11 cellular contexts compared by ENCODE assay signal in the genomic region with DNA sequence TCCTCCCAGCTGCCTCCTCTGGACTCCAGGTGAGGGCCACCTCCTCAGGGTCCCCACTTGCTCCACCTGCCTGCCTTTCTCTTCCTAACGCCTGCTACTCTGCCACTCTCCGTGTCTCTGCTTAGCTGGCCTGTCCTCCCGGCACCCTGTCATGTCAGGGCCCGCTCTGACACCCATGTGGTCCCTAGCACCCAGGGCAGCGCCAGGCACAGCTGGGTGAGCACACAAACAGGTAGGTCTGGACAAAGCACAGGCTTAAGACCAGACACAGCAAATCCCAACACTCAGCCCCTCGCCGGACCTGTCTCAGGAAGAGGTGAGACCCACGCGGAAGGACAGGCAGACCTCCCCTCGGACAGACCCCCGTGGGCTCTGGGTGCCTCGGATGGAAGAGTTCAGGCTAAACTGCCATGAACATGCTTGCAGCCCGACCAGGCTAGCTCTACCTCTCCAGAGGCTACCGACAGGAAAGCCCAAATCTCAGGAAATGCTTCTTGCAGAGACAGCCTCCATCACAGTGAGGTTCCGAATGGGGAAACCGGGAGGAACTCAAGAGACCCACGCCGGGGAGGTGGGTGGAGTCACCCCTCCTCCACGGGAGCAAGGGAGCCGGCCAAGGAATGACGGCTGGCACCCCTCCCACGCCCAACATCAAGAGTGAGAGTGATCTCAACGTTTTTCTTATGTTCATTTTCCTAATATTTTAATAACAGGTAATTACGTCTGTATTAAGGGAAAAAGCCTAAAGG. TPM values are rescaled to one million over a fixed set of nuclear protein-coding genes. Genes with fewer than 3 reads are reported as not detected.
DNase-seq lines count a peak whose midpoint lies in the region; ATAC-seq and TF ChIP-seq lines count a peak whose summit lies in the region.
"Had no signal": no experiment of that assay in that cellular context is flagged by ENCODE, and none has a peak within 500 bp of the region (broad histone marks: within the 10 kb centered on the region; RNA-seq: fewer than 3 reads in every experiment).

No MANE protein-coding gene starts in this region.

- peaks cover 75% of the 10 kb centered on the region for H3K4me1 Mint-ChIP-seq in Calu3 (ENCODE audit: low read depth, unreplicated experiment)

- H3K36me3 Mint-ChIP-seq in Calu3 (ENCODE audit: insufficient read depth, unreplicated experiment): peaks cover 51% of the 10 kb centered on the region

- H3K9me3 ChIP-seq in breast epithelium: no peaks in the 10 kb centered on the region
- H3K9me3 ChIP-seq in right cardiac atrium (ENCODE audit: control insufficient read depth, low read length): no peaks in the 10 kb centered on the region

- ATAC-seq in right cardiac atrium: peak; percentile 17 to 22
- ATAC-seq in sciatic nerve: peak; percentile 27
- no peak for ATAC-seq in HG02642 (IDR thresholded peaks at IDR 0.05; ENCODE audit: poor library complexity, unreplicated experiment)

- no peaks in the 10 kb centered on the region for H3K9me3 Mint-ChIP-seq in Calu3 (ENCODE audit: low read depth, unreplicated experiment)

- TF ChIP-seq POLR2A in breast epithelium (IDR thresholded peaks at IDR 0.05): no peak

- H3K4me1 ChIP-seq in breast epithelium: peaks cover 5 to 42% of the 10 kb centered on the region in 2 donors
- H3K4me1 ChIP-seq in right cardiac atrium (ENCODE audit: control insufficient read depth, insufficient read depth, low read length): peaks cover 26% of the 10 kb centered on the region

- no peak for DNase-seq in Calu3
- DNase-seq in breast epithelium (ENCODE audit: low spot score in 2 of 2): peak in 1 of 2 donors; percentile 42
- DNase-seq in right cardiac atrium: peak; percentile 61 to 89 (median 86)
- DNase-seq in sciatic nerve (ENCODE audit: low spot score): no peak
- no peak for DNase-seq in cerebellar nuclear complex (lab: John Stamatoyannopoulos, UW)
- no peak for DNase-seq in SKM-1 (lab: John Stamatoyannopoulos, UW; ENCODE audit: unreplicated experiment)
- DNase-seq in stimulated activated CD4-positive, alpha-beta T cell treated with anti-CD3 and anti-CD28 coated beads, Interleukin-15, amount 100 ng/mL, for 24 hours: no peak
- DNase-seq: activated CD4-positive, alpha-beta T cell treated with anti-CD3 and anti-CD28 coated beads, Interleukin-2, amount 50 U/mL, for 4 hours; NCI-H2081 had no signal

- 22% methylated on average over 24 of the region's 24 CpGs for WGBS in right cardiac atrium

- no TSS peak for BruUV-seq in Calu3 (replicated peaks; lab: Mats Ljungman, UMichigan)

- peak overlapping the region; percentile 90 for H3K4me3 Mint-ChIP-seq in Calu3 (ENCODE audit: low read depth, unreplicated experiment)

- H3K27ac ChIP-seq in breast epithelium (peak overlapping the region; percentile 50 to 61), right cardiac atrium (ENCODE audit: low read length) (no peak overlapping the region)

- H3K27me3 ChIP-seq in breast epithelium (no peaks in the 10 kb centered on the region), right cardiac atrium (ENCODE audit: control insufficient read depth, insufficient read depth) (no peaks in the 10 kb centered on the region)

- TF ChIP-seq CTCF in Calu3 (IDR thresholded peaks at IDR 0.05; ENCODE audit: unreplicated experiment) (no peak), breast epithelium (IDR thresholded peaks at IDR 0.05) (no peak)

- no peaks in the 10 kb centered on the region for H3K36me3 ChIP-seq in breast epithelium

- H3K27me3 Mint-ChIP-seq in Calu3 (ENCODE audit: unreplicated experiment): no peaks in the 10 kb centered on the region

- H3K27ac Mint-ChIP-seq in Calu3 (ENCODE audit: unreplicated experiment): peak overlapping the region; percentile 80

- intact Hi-C loops in Calu3 (cut with micrococcal nuclease; ENCODE audit: unreplicated experiment) (no loop called here), breast epithelium (cut with DNase I; ENCODE audit: low total_unique reads) (no loop called here), right cardiac atrium (cut with DNase I) (loop anchor here in 1 of 4 donors (10.0 kb wide), 1 partner anchor 46 kb away; no protein-coding TSS in a partner anchor), sciatic nerve (cut with DNase I) (no loop called here)

- H3K4me3 ChIP-seq in breast epithelium (peak overlapping the region; percentile 9 to 51 (median 24)), right cardiac atrium (ENCODE audit: low read length) (no peak overlapping the region)
- H3K4me3 ChIP-seq: skin epidermis had no signal

- CTCF ChIA-PET in Calu3 (lab: Charles Lee): interaction anchor here (0.6 to 1.0 kb wide), 3 partner anchors 12 to 34 kb away, joined by 3 to 5 read pairs (median 5); a partner anchor contains a TSS

RNA-seq across cellular contexts. Expression of a gene that starts 12.5 kb away (rescaled TPM):
- total RNA-seq in Calu3 (2022) (68.5 and 77.3 TPM in 2 replicates), breast epithelium (10 to 100 TPM; 10.2 to 11.1 (median 10.4) TPM), right cardiac atrium (10 to 100 TPM; 22.0 to 29.2 (median 26.2) TPM), sciatic nerve (24.6 TPM)
- polyA plus RNA-seq in right cardiac atrium: 25.4 TPM

RNA-seq across cellular contexts. Expression of a gene that starts 32.5 kb away (rescaled TPM):
- total RNA-seq in Calu3 (2022) (78.6 and 79.1 TPM in 2 replicates), breast epithelium (10 to 100 TPM; 13.9 to 38.5 (median 33.1) TPM), right cardiac atrium (10 to 100 TPM; 19.3 to 29.3 (median 23.1) TPM), sciatic nerve (32.5 TPM)
- 20.0 TPM for polyA plus RNA-seq in right cardiac atrium

Comparison
In these comparisons a context has a peak if more than half of its experiments do, and no peak if none do; other contexts are left out.
1. DNase-seq: peak in right cardiac atrium (3 of 3); none in Calu3 (single experiment), sciatic nerve (single experiment), cerebellar nuclear complex (0 of 2), SKM-1 (single experiment) and stimulated activated CD4-positive, alpha-beta T cell treated with anti-CD3 and anti-CD28 coated beads, Interleukin-15, amount 100 ng/mL, for 24 hours (single experiment).